In the genomic region with DNA sequence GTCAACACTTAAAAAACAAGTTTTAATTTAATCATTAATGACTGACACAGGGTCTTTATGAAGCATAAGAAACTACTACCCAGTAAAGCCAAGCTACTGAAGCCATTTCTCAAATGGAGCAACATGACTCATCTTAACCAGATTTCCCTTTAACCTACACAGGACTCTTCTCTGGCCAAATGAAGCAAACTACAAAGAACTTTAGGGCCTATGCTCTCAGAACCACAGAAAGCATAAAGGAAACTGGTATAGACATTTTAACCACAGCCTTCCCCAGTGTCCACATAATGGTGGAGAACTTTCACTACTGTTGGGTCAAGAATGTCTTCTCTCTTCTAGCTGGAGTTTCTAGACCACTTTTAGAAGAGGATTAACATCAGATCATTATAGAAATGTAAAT, we compare ENCODE assay signal across 13 cellular contexts. TPM values are rescaled to one million over a fixed set of nuclear protein-coding genes. Genes with fewer than 3 reads are reported as not detected.
DNase-seq lines count a peak whose midpoint lies in the region; ATAC-seq and TF ChIP-seq lines count a peak whose summit lies in the region.
"Had no signal": no experiment of that assay in that cellular context is flagged by ENCODE, and none has a peak within 500 bp of the region (broad histone marks: within the 10 kb centered on the region; RNA-seq: fewer than 3 reads in every experiment).

No MANE protein-coding gene starts in this region.

- H3K4me3 ChIP-seq in GM06990 (replicated peaks; ENCODE audit: low read depth, low read length), result no peak overlapping the region
- H3K4me3 ChIP-seq: BLaER1 had no signal

- no peaks in the 10 kb centered on the region for H3K36me3 ChIP-seq in GM06990 (ENCODE audit: control insufficient read depth, insufficient read depth, low read length)

- peak; percentile 54 for ATAC-seq in HG03139 (IDR thresholded peaks at IDR 0.05; ENCODE audit: unreplicated experiment)
- no peak for ATAC-seq in left ventricle myocardium superior
- ATAC-seq: effector memory CD8-positive, alpha-beta T cell; left colon had no signal

- TF ChIP-seq CTCF in GM06990 (IDR thresholded peaks at IDR 0.05; ENCODE audit: insufficient read depth, low read length, poor library complexity, severe bottlenecking) (no peak), GM20000 (IDR thresholded peaks at IDR 0.05; ENCODE audit: extremely low read depth, missing control alignments) (no peak)

- no peaks in the 10 kb centered on the region for H3K27me3 ChIP-seq in GM06990 (replicated peaks; ENCODE audit: control insufficient read depth, insufficient read depth, low read length)
- H3K27me3 ChIP-seq: BLaER1 had no signal

- peak; percentile 9 for DNase-seq in GM06990 (ENCODE audit: extremely low read depth, insufficient read length)
- DNase-seq in GM20000 (ENCODE audit: low spot score), result peak; percentile 23
- peak; percentile 10 for DNase-seq in astrocyte of the hippocampus (ENCODE audit: low read depth, low spot score)
- DNase-seq in NCI-H187 (lab: John Stamatoyannopoulos, UW), result no peak
- no peak for DNase-seq in left ventricle myocardium superior
- DNase-seq in ecto neural progenitor cell (ENCODE audit: low spot score), result no peak
- DNase-seq in posterior vena cava (ENCODE audit: low spot score), result no peak
- DNase-seq: activated CD8-positive, alpha-beta memory T cell treated with anti-CD3 and anti-CD28 coated beads, Interleukin-2, amount 50 U/mL, for 4 hours; effector memory CD8-positive, alpha-beta T cell; left colon; NCI-H1092 treated with DMSO at 0.1 percent for 48 hours had no signal

- intact Hi-C loops in left ventricle myocardium superior (cut with micrococcal nuclease), result no loop called here
- intact Hi-C loops in posterior vena cava (cut with DNase I), result no loop called here

RNA-seq across cellular contexts. Expression of a gene that starts 34.6 kb away (rescaled TPM):
- total RNA-seq in left ventricle myocardium superior (15.2 TPM), posterior vena cava (10 to 100 TPM; 21.8 to 23.8 TPM)

RNA-seq across cellular contexts. Expression of a gene that starts 42.2 kb away (rescaled TPM):
- 1.3 TPM for total RNA-seq in left ventricle myocardium superior
- total RNA-seq in posterior vena cava, result 1 to 10 TPM; 1.3 to 1.8 TPM

RNA-seq across cellular contexts. Expression of a gene that starts 42.6 kb away (rescaled TPM):
- total RNA-seq in left ventricle myocardium superior (26.1 TPM), posterior vena cava (1 to 10 TPM; 9.0 to 9.2 TPM)

Comparison
In these comparisons a context has a peak if more than half of its experiments do, and no peak if none do; other contexts are left out.
1. DNase-seq: peak in GM06990 (single experiment), GM20000 (single experiment) and astrocyte of the hippocampus (single experiment); none in NCI-H187 (0 of 2), left ventricle myocardium superior (single experiment), ecto neural progenitor cell (single experiment) and posterior vena cava (single experiment).